8 cellular contexts compared by ENCODE assay signal in the genomic region with DNA sequence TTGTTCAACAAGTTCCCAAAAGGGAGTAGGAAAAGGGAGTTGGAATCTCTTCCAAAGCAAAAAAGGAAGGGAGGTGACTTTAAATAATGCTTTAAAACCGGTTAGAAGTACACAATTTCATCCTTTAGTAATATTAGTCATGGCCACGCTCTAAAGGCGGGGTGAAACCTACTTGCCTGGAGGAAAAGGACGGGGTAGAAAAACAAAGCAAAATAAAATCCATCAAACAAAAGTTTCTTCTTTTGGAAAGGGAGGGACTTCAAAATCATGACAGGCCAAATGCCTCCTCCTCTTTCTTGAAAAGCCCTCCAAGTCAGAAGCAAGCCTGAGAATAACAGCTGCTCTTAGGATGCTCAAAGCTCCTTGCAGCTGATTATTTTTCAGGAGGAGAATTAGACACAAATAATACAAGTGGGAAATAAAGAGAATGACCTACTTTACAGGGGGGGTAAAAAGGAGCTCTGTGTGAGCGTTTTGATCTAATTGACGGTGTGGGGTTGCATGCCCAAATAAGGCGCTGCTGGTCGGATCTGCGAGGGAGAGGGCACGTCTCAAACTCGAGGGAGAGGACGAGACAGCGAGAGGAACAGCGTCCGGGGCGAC. TPM values are rescaled to one million over a fixed set of nuclear protein-coding genes. Genes with fewer than 3 reads are reported as not detected.
DNase-seq lines count a peak whose midpoint lies in the region; TF ChIP-seq lines count a peak whose summit lies in the region.

No MANE protein-coding gene starts in this region.

- H3K9me3 ChIP-seq in NT2/D1 (ENCODE audit: insufficient read depth, low read length) (no peaks in the 10 kb centered on the region), mammary epithelial cell (replicated peaks; ENCODE audit: insufficient read depth, low read length) (no peaks in the 10 kb centered on the region), stomach (no peaks in the 10 kb centered on the region)

- H3K4me2 ChIP-seq in mammary epithelial cell (ENCODE audit: insufficient read depth, low read depth, low read length): peak overlapping the region; percentile 99

- intact Hi-C loops in mammary epithelial cell (cut with micrococcal nuclease) (loop anchor here (1.0 to 2.0 kb wide), 3 partner anchors 17 to 167 kb away; no protein-coding TSS in a partner anchor), stomach (cut with DNase I; ENCODE audit: low total_unique reads) (no loop called here)

- peak overlapping the region; percentile 74 for H3K9ac ChIP-seq in NT2/D1 (ENCODE audit: insufficient read length, low read depth)
- peak overlapping the region; percentile 88 for H3K9ac ChIP-seq in mammary epithelial cell (ENCODE audit: insufficient read depth, low read length)

- H4K20me1 ChIP-seq in mammary epithelial cell (ENCODE audit: insufficient read depth, low read length): no peaks in the 10 kb centered on the region

- TF ChIP-seq EP300 in stomach (IDR thresholded peaks at IDR 0.05): no peak

- DNase-seq in NT2/D1 (ENCODE audit: low read depth, low spot score) (no peak), mammary epithelial cell (peak; percentile 82), kidney epithelial cell (ENCODE audit: low read depth) (no peak), stomach (no peak), cerebellum (ENCODE audit: low spot score) (no peak), NCI-H2029 treated with DMSO at 0.1 percent for 48 hours (lab: John Stamatoyannopoulos, UW) (no peak)
- no peak for DNase-seq in activated CD4-positive, CD25-positive, alpha-beta regulatory T cell (lab: John Stamatoyannopoulos, UW)
- no peak for DNase-seq in stimulated activated CD4-positive, alpha-beta T cell treated with anti-CD3 and anti-CD28 coated beads, Interleukin-15, amount 100 ng/mL, for 24 hours

- H3K27ac ChIP-seq in mammary epithelial cell (ENCODE audit: insufficient read depth, low read depth, low read length) (peak overlapping the region; percentile 93), stomach (peak overlapping the region; percentile 78 to 94 (median 92))

- in situ Hi-C loops in mammary epithelial cell (cut with MboI; ENCODE audit: low sequenced_read_pairs in 2 of 2): no loop called here

- H3K4me1 ChIP-seq in NT2/D1 (ENCODE audit: insufficient read depth, insufficient read length) (no peaks in the 10 kb centered on the region), mammary epithelial cell (ENCODE audit: insufficient read depth, low read length) (peaks cover 28% of the 10 kb centered on the region), stomach (peaks cover 30 to 71% (median 50%) of the 10 kb centered on the region in 4 donors)

- peaks cover 37% of the 10 kb centered on the region for H3K79me2 ChIP-seq in mammary epithelial cell (ENCODE audit: insufficient read depth, low read length)

- dilution Hi-C loops in mammary epithelial cell (cut with HindIII; ENCODE audit: low sequenced_read_pairs): no loop called here

- CTCF ChIA-PET in mammary epithelial cell (lab: Charles Lee; ENCODE audit: low non-redundant PET): no interaction called here

- TF ChIP-seq POLR2A in stomach (IDR thresholded peaks at IDR 0.05): no peak

- peak overlapping the region; percentile 76 for H2AFZ ChIP-seq in mammary epithelial cell (ENCODE audit: low read depth, low read length)

- TF ChIP-seq CTCF in mammary epithelial cell (conservative IDR thresholded peaks at IDR 0.05 in 1 of 2, IDR thresholded peaks at IDR 0.05 in 1 of 2; ENCODE audit: extremely low read depth in 1 of 2, insufficient read depth in 1 of 2, low read depth in 1 of 2, low read length in 2 of 2): no peak
- TF ChIP-seq CTCF in kidney epithelial cell (IDR thresholded peaks at IDR 0.05; ENCODE audit: insufficient read depth, low read length, poor library complexity, severe bottlenecking): no peak
- no peak for TF ChIP-seq CTCF in stomach (IDR thresholded peaks at IDR 0.05)

- no TSS peak for BruUV-seq in mammary epithelial cell (replicated peaks; lab: Mats Ljungman, UMichigan)

- H3K27me3 ChIP-seq in NT2/D1 (ENCODE audit: insufficient read depth, insufficient read length) (peaks cover 65% of the 10 kb centered on the region), mammary epithelial cell (ENCODE audit: insufficient read depth, low read length) (no peaks in the 10 kb centered on the region), kidney epithelial cell (ENCODE audit: control insufficient read depth, insufficient read depth, low read length) (peaks cover 6% of the 10 kb centered on the region), stomach (peaks cover 0 to 40% (median 11%) of the 10 kb centered on the region in 3 donors)

- 2% methylated on average over 12 of the region's 16 CpGs for WGBS in mammary epithelial cell (ENCODE audit: low coverage, missing lambda C conversion rate)
- 20 to 29% (median 24%) methylated on average over 16 of the region's 16 CpGs for WGBS in stomach, 5 donors

- H3K36me3 ChIP-seq in NT2/D1 (ENCODE audit: insufficient read depth, insufficient read length, low read length): no peaks in the 10 kb centered on the region
- no peaks in the 10 kb centered on the region for H3K36me3 ChIP-seq in mammary epithelial cell (ENCODE audit: insufficient read depth, low read length)
- no peaks in the 10 kb centered on the region for H3K36me3 ChIP-seq in kidney epithelial cell (ENCODE audit: control insufficient read depth, insufficient read depth, low read length)
- no peaks in the 10 kb centered on the region for H3K36me3 ChIP-seq in stomach

- H3K4me3 ChIP-seq in NT2/D1 (ENCODE audit: insufficient read length, low read depth) (peak overlapping the region; percentile 57), mammary epithelial cell (replicated peaks in 1 of 3; ENCODE audit: insufficient read depth in 1 of 3, low read depth in 2 of 3, low read length in 3 of 3) (peak overlapping the region; percentile 51 to 89 (median 77)), kidney epithelial cell (ENCODE audit: low read depth, low read length) (peak overlapping the region; percentile 81), stomach (peak overlapping the region; percentile 63 to 94 (median 83))

RNA-seq across cellular contexts. Expression of a gene that starts 1.8 kb away (rescaled TPM):
- total RNA-seq in mammary epithelial cell (100 to 1,000 TPM in 1 of 2 donors, 10 to 100 TPM in 1; 81.3 to 116 TPM), kidney epithelial cell (11.2 and 12.8 TPM in 2 replicates), stomach (100 to 1,000 TPM in 1 of 5 donors, 10 to 100 TPM in 4; 18.0 to 148 (median 33.9) TPM), cerebellum (1.3 TPM)
- polyA plus RNA-seq in mammary epithelial cell (50.5 TPM), stomach (10 to 100 TPM; 13.1 to 32.2 (median 23.7) TPM)
- 128 TPM for polyA minus RNA-seq in mammary epithelial cell
